Comparison of ENCODE assay signal across 14 cellular contexts in genomic region chr11:87031433-87032170, GRCh38.
"Had no signal": no experiment of that assay in that cellular context is flagged by ENCODE, and none has a peak within 500 bp of the region (broad histone marks: within the 10 kb centered on the region; RNA-seq: fewer than 3 reads in every experiment).

No MANE protein-coding gene starts in this region.

- H3K9me3 ChIP-seq: esophagus muscularis mucosa, psoas muscle, sigmoid colon, stomach had no signal

- H3K27ac ChIP-seq: epithelial cell of prostate, esophagus muscularis mucosa, heart left ventricle, psoas muscle, sigmoid colon, skin epidermis, stomach had no signal

- FAIRE-seq: frontal cortex had no signal

- H3K4me3 ChIP-seq: esophagus muscularis mucosa, heart left ventricle, psoas muscle, sigmoid colon, skin epidermis, stomach had no signal

- ATAC-seq: heart left ventricle; left colon; naive thymus-derived CD4-positive, alpha-beta T cell; psoas muscle had no signal

- DNase-seq: effector memory CD8-positive, alpha-beta T cell; heart left ventricle; hippocampal formation; left colon; nephron progenitor cell; psoas muscle; sigmoid colon; stimulated activated CD4-positive, alpha-beta T cell treated with anti-CD3 and anti-CD28 coated beads, Interleukin-12 subunit alpha, Interleukin-12 subunit beta, amount 100 ng/mL, for 4 hours; stomach had no signal

- H3K36me3 ChIP-seq: esophagus muscularis mucosa, heart left ventricle, sigmoid colon, stomach had no signal

- H3K27me3 ChIP-seq: esophagus muscularis mucosa, heart left ventricle, sigmoid colon, stomach had no signal

- H3K4me1 ChIP-seq: psoas muscle had no signal
